In the genomic region with DNA sequence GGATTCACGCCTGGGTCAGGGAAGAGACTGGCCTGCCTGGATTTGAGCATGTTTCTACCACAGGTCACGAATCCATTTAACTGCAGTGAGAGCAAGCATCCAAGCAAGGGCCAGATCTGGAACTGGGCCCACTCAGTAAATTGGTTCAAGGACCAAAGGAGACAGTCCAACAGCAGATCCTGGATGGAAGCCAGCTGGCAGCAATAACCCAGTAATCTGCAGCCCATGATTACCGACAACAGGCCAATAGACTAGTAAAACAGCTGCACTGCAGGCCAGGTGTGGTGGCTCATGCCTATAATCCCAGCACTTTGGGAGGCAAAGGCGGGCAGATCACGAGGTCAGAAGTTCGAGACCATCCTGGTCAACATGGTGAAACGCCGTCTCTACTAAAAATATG, we compare ENCODE assay signal across 15 cellular contexts. TPM values are rescaled to one million over a fixed set of nuclear protein-coding genes. Genes with fewer than 3 reads are reported as not detected.
A peak's percentile ranks its signal among the peaks of the same experiment; 100 is the strongest.
DNase-seq lines count a peak whose midpoint lies in the region; ATAC-seq and TF ChIP-seq lines count a peak whose summit lies in the region.
"Had no signal": no experiment of that assay in that cellular context is flagged by ENCODE, and none has a peak within 500 bp of the region (broad histone marks: within the 10 kb centered on the region; RNA-seq: fewer than 3 reads in every experiment).

No MANE protein-coding gene starts in this region.

- ATAC-seq in gastroesophageal sphincter, result no peak
- ATAC-seq: CD8-positive, alpha-beta T cell; T-helper 17 cell had no signal

- H3K9me3 ChIP-seq in HEK293 (ENCODE audit: control insufficient read depth, insufficient read depth, low read depth, low read length) (no peaks in the 10 kb centered on the region), fibroblast of lung (ENCODE audit: control insufficient read depth, insufficient read depth, low read depth, low read length) (no peaks in the 10 kb centered on the region), ovary (no peaks in the 10 kb centered on the region), gastroesophageal sphincter (no peaks in the 10 kb centered on the region)

- H3K9ac ChIP-seq in fibroblast of lung (ENCODE audit: insufficient read depth, low read length), result no peak overlapping the region

- TF ChIP-seq CTCF in HEK293 (tag by site-specific recombination; IDR thresholded peaks at IDR 0.05) (no peak), fibroblast of lung (conservative IDR thresholded peaks at IDR 0.05 in 1 of 2, IDR thresholded peaks at IDR 0.05 in 1 of 2; ENCODE audit: low read depth in 1 of 2, low read length in 2 of 2) (no peak), ovary (IDR thresholded peaks at IDR 0.05) (no peak), gastroesophageal sphincter (IDR thresholded peaks at IDR 0.05) (no peak)

- H3K4me1 ChIP-seq in HEK293 (ENCODE audit: control insufficient read depth, insufficient read depth, low read length) (no peaks in the 10 kb centered on the region), fibroblast of lung (ENCODE audit: control insufficient read depth, extremely low read depth, insufficient read depth, low read length) (no peaks in the 10 kb centered on the region), ovary (ENCODE audit: insufficient read depth) (no peaks in the 10 kb centered on the region), gastroesophageal sphincter (no peaks in the 10 kb centered on the region)

- no peak overlapping the region for H3K27ac ChIP-seq in HEK293 (ENCODE audit: extremely low read depth, low read depth, low read length)
- H3K27ac ChIP-seq in fibroblast of lung (ENCODE audit: insufficient read depth, low read length), result no peak overlapping the region
- no peak overlapping the region for H3K27ac ChIP-seq in ovary
- H3K27ac ChIP-seq in gastroesophageal sphincter, result no peak overlapping the region

- TF ChIP-seq EP300 in ovary (IDR thresholded peaks at IDR 0.05) (no peak), gastroesophageal sphincter (IDR thresholded peaks at IDR 0.05) (no peak)

- WGBS in ovary, 3 donors, result 6 to 11% (median 10%) methylated on average over 8 of the region's 8 CpGs
- WGBS in gastroesophageal sphincter (ENCODE audit: low coverage in 1 of 2), 2 donors, result 40 to 52% methylated on average over 1 to 6 of the region's 8 CpGs

- CTCF ChIA-PET in HEK293 (lab: Yijun Ruan, JAX), result no interaction called here

- POLR2A ChIA-PET in HEK293 (lab: Yijun Ruan, JAX), result no interaction called here

- intact Hi-C loops in ovary (cut with DNase I), result no loop called here

- H3K4me3 ChIP-seq in HEK293 (ENCODE audit: low read depth, low read length), result no peak overlapping the region
- no peak overlapping the region for H3K4me3 ChIP-seq in fibroblast of lung (replicated peaks in 1 of 4; ENCODE audit: control extremely low read depth in 1 of 4, insufficient read depth in 1 of 4, low read depth in 3 of 4, low read length in 4 of 4)
- no peak overlapping the region for H3K4me3 ChIP-seq in ovary
- no peak overlapping the region for H3K4me3 ChIP-seq in gastroesophageal sphincter

- H3K79me2 ChIP-seq in fibroblast of lung (ENCODE audit: control insufficient read depth, insufficient read depth, low read length), result no peaks in the 10 kb centered on the region

- no peak overlapping the region for H3K4me2 ChIP-seq in fibroblast of lung (ENCODE audit: extremely low read depth, insufficient read depth, low read length)

- H3K36me3 ChIP-seq in HEK293 (ENCODE audit: control insufficient read depth in 2 of 2, insufficient read depth in 1 of 2, low read length in 2 of 2) (no peaks in the 10 kb centered on the region), fibroblast of lung (ENCODE audit: control insufficient read depth, insufficient read depth, low read length) (no peaks in the 10 kb centered on the region), ovary (no peaks in the 10 kb centered on the region), gastroesophageal sphincter (no peaks in the 10 kb centered on the region)

- peaks cover 2% of the 10 kb centered on the region for H3K27me3 ChIP-seq in fibroblast of lung (ENCODE audit: control insufficient read depth, insufficient read depth, low read length)
- no peaks in the 10 kb centered on the region for H3K27me3 ChIP-seq in ovary
- peaks cover 7% of the 10 kb centered on the region for H3K27me3 ChIP-seq in gastroesophageal sphincter

- DNase-seq in NCI-H446 treated with DMSO at 0.1 percent for 48 hours (lab: John Stamatoyannopoulos, UW) (peak; percentile 52), fibroblast of lung (ENCODE audit: low read depth in 2 of 2) (peak; percentile 7 to 8), ovary (peak; percentile 33 to 63 (median 39)), NCI-H1694 treated with DMSO at 0.1 percent for 48 hours (lab: John Stamatoyannopoulos, UW) (no peak)
- no peak for DNase-seq in activated CD8-positive, alpha-beta memory T cell treated with anti-CD3 and anti-CD28 coated beads for 24 hours
- no peak for DNase-seq in activated CD4-positive, alpha-beta T cell treated with anti-CD3 and anti-CD28 coated beads, Interleukin-2, amount 50 U/mL, for 48 hours
- DNase-seq: amniotic stem cell; CD8-positive, alpha-beta T cell; NCI-H524 treated with DMSO at 0.1 percent for 48 hours; stimulated activated CD4-positive, alpha-beta T cell treated with anti-CD3 and anti-CD28 coated beads, Interleukin-4, amount 100 ng/mL, for 1 hour; T-helper 17 cell had no signal

- H2AFZ ChIP-seq in fibroblast of lung (ENCODE audit: low read length), result no peak overlapping the region

- H4K20me1 ChIP-seq in fibroblast of lung (ENCODE audit: control insufficient read depth, extremely low read depth, insufficient read depth, low read length), result no peaks in the 10 kb centered on the region

- no peak for TF ChIP-seq POLR2A in ovary (IDR thresholded peaks at IDR 0.05)
- no peak for TF ChIP-seq POLR2A in gastroesophageal sphincter (IDR thresholded peaks at IDR 0.05)

TF ChIP-seq in HEK293, 187 proteins besides CTCF, POLR2A, EP300 and RAD21 (continues in another document):
- TF ChIP-seq, protein P1, sequence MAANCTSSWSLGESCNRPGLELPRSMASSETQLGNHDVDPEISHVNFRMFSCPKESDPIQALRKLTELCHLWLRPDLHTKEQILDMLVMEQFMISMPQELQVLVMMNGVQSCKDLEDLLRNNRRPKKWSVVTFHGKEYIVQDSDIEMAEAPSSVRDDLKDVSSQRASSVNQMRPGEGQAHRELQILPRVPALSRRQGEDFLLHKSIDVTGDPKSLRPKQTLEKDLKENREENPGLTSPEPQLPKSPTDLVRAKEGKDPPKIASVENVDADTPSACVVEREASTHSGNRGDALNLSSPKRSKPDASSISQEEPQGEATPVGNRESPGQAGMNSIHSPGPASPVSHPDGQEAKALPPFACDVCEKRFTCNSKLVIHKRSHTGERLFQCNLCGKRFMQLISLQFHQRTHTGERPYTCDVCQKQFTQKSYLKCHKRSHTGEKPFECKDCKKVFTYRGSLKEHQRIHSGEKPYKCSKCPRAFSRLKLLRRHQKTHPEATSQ (tag by site-specific recombination; IDR thresholded peaks at IDR 0.05), result no peak
- TF ChIP-seq ZFP41 (tag by site-specific recombination; IDR thresholded peaks at IDR 0.05; ENCODE audit: borderline replicate concordance) (no peak), ZNF555 (tag by site-specific recombination; conservative IDR thresholded peaks at IDR 0.05) (no peak), ZFHX2 (tag by site-specific recombination; conservative IDR thresholded peaks at IDR 0.05) (no peak), ZNF366 (tag by site-specific recombination; conservative IDR thresholded peaks at IDR 0.05) (no peak), ZNF623 (tag by site-specific recombination; IDR thresholded peaks at IDR 0.05) (no peak), ZBTB8A (tag by site-specific recombination; IDR thresholded peaks at IDR 0.05) (no peak), ZNF274 (IDR thresholded peaks at IDR 0.05; ENCODE audit: low read length) (no peak), ZNF274 (tag by site-specific recombination; IDR thresholded peaks at IDR 0.05; ENCODE audit: borderline replicate concordance) (no peak), ZNF558 (tag by site-specific recombination; IDR thresholded peaks at IDR 0.05) (no peak)
- TF ChIP-seq, protein P2, sequence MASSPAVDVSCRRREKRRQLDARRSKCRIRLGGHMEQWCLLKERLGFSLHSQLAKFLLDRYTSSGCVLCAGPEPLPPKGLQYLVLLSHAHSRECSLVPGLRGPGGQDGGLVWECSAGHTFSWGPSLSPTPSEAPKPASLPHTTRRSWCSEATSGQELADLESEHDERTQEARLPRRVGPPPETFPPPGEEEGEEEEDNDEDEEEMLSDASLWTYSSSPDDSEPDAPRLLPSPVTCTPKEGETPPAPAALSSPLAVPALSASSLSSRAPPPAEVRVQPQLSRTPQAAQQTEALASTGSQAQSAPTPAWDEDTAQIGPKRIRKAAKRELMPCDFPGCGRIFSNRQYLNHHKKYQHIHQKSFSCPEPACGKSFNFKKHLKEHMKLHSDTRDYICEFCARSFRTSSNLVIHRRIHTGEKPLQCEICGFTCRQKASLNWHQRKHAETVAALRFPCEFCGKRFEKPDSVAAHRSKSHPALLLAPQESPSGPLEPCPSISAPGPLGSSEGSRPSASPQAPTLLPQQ (tag by site-specific recombination; IDR thresholded peaks at IDR 0.05), result peak; percentile 72; the same call in 1 of the 2 replicates

RNA-seq across cellular contexts. Expression of a gene that starts 11.8 kb away (rescaled TPM):
- total RNA-seq in fibroblast of lung, result not detected in 2 replicates
- polyA plus RNA-seq in fibroblast of lung, result not detected in 2 replicates
- not detected in 2 replicates for polyA plus RNA-seq in fibroblast of lung (2012)
- not detected in 2 replicates for polyA minus RNA-seq in fibroblast of lung (ENCODE audit: low replicate concordance)
- not detected for total RNA-seq in ovary
- not detected for polyA plus RNA-seq in ovary
- total RNA-seq in gastroesophageal sphincter, result not detected
- total RNA-seq: CD8-positive, alpha-beta T cell; lower leg skin; osteocyte; T-helper 17 cell had no signal

RNA-seq across cellular contexts. Expression of a gene that starts 43.4 kb away (rescaled TPM):
- total RNA-seq in fibroblast of lung, result 40.6 and 49.9 TPM in 2 replicates
- polyA plus RNA-seq in fibroblast of lung, result 101 and 136 TPM in 2 replicates
- 100 and 151 TPM in 2 replicates for polyA plus RNA-seq in fibroblast of lung (2012)
- 148 and 260 TPM in 2 replicates for polyA minus RNA-seq in fibroblast of lung (ENCODE audit: low replicate concordance)
- 100 to 1,000 TPM in 5 of 7 donors, 10 to 100 TPM in 2; 34.0 to 178 (median 131) TPM for total RNA-seq in ovary
- 100 to 1,000 TPM in 1 of 2 donors, 10 to 100 TPM in 1; 49.6 to 113 TPM for polyA plus RNA-seq in ovary
- 10 to 100 TPM; 75.9 to 88.8 (median 82.4) TPM for total RNA-seq in gastroesophageal sphincter

RNA-seq across cellular contexts. Expression of a gene that starts 53.5 kb away (rescaled TPM):
- total RNA-seq in fibroblast of lung (not detected in 2 replicates), ovary (not detected), gastroesophageal sphincter (under 1 TPM in 1 of 4 donors, not detected in 3; 0.35 TPM)
- polyA plus RNA-seq in fibroblast of lung (not detected in 2 replicates), ovary (not detected)
- polyA plus RNA-seq in fibroblast of lung (2012), result not detected in 2 replicates
- polyA minus RNA-seq in fibroblast of lung (ENCODE audit: low replicate concordance), result not detected in 2 replicates
- total RNA-seq: CD8-positive, alpha-beta T cell; lower leg skin; osteocyte; T-helper 17 cell had no signal

Comparison
In these comparisons a context has a peak if more than half of its experiments do, and no peak if none do; other contexts are left out.
1. DNase-seq: peak in NCI-H446 treated with DMSO at 0.1 percent for 48 hours (single experiment), fibroblast of lung (2 of 2) and ovary (5 of 5); none in NCI-H1694 treated with DMSO at 0.1 percent for 48 hours (single experiment), activated CD8-positive, alpha-beta memory T cell treated with anti-CD3 and anti-CD28 coated beads for 24 hours (single experiment) and activated CD4-positive, alpha-beta T cell treated with anti-CD3 and anti-CD28 coated beads, Interleukin-2, amount 50 U/mL, for 48 hours (0 of 2).